In genomic region chrX:2889706-2890490, GRCh38 we compare ENCODE assay signal across 8 cellular contexts. TPM values are rescaled to one million over a fixed set of nuclear protein-coding genes. Genes with fewer than 3 reads are reported as not detected.
DNase-seq lines count a peak whose midpoint lies in the region; ATAC-seq and TF ChIP-seq lines count a peak whose summit lies in the region.
"Not testable (repeated sequence)": the region's sequence is repeated elsewhere in the genome, so short reads cannot be mapped to it uniquely, and the experiment has no call there.

No MANE protein-coding gene starts in this region.

- H3K27me3 Mint-ChIP-seq in CD8-positive, alpha-beta memory T cell; HFFc6 (ENCODE audit: insufficient read depth); activated T-helper 17 cell treated with anti-CD3 and anti-CD28 coated beads, Interleukin-2, amount 50 U/mL, for 72 hours; effector memory CD8-positive, alpha-beta T cell; osteocyte (ENCODE audit: unreplicated experiment): not testable (repeated sequence)

- H3K4me3 ChIP-seq in CD8-positive, alpha-beta memory T cell (ENCODE audit: low read length): peak overlapping the region; percentile 32
- H3K4me3 ChIP-seq in kidney epithelial cell (ENCODE audit: low read depth, low read length) (peak overlapping the region; percentile 22), thyroid gland (replicated peaks in 1 of 3) (peak overlapping the region in 2 of 3 donors; percentile 18 to 20)

- H3K27ac Mint-ChIP-seq in CD8-positive, alpha-beta memory T cell: peak overlapping the region in 5 of 8 donors; percentile 67 to 87 (median 73)
- H3K27ac Mint-ChIP-seq in HFFc6; activated T-helper 17 cell treated with anti-CD3 and anti-CD28 coated beads, Interleukin-2, amount 50 U/mL, for 72 hours: not testable (repeated sequence)
- H3K27ac Mint-ChIP-seq in effector memory CD8-positive, alpha-beta T cell: peak overlapping the region; percentile 59 to 87
- H3K27ac Mint-ChIP-seq in osteocyte (ENCODE audit: unreplicated experiment): peak overlapping the region; percentile 64

- not testable (repeated sequence) for H3K9me3 ChIP-seq in CD8-positive, alpha-beta memory T cell (ENCODE audit: low read length); thyroid gland

- H3K27me3 ChIP-seq in CD8-positive, alpha-beta memory T cell (ENCODE audit: insufficient read depth, low read length, poor library complexity, severe bottlenecking); kidney epithelial cell (ENCODE audit: control insufficient read depth, insufficient read depth, low read length); thyroid gland: not testable (repeated sequence)

- not testable (repeated sequence) for ATAC-seq in activated T-helper 17 cell treated with anti-CD3 and anti-CD28 coated beads, Interleukin-2, amount 50 U/mL, for 72 hours (replicated peaks); effector memory CD8-positive, alpha-beta T cell (replicated peaks)

- intact Hi-C loops in thyroid gland (cut with DNase I): not testable (repeated sequence)

- H3K9me3 Mint-ChIP-seq in CD8-positive, alpha-beta memory T cell; HFFc6; activated T-helper 17 cell treated with anti-CD3 and anti-CD28 coated beads, Interleukin-2, amount 50 U/mL, for 72 hours; effector memory CD8-positive, alpha-beta T cell; osteocyte (ENCODE audit: unreplicated experiment): not testable (repeated sequence)

- peaks cover 11 to 20% (median 18%) of the 10 kb centered on the region in 3 donors for H3K4me1 Mint-ChIP-seq in CD8-positive, alpha-beta memory T cell
- H3K4me1 Mint-ChIP-seq in HFFc6 (ENCODE audit: low read depth): peaks cover 28% of the 10 kb centered on the region
- H3K4me1 Mint-ChIP-seq in activated T-helper 17 cell treated with anti-CD3 and anti-CD28 coated beads, Interleukin-2, amount 50 U/mL, for 72 hours; effector memory CD8-positive, alpha-beta T cell (ENCODE audit: low read depth in 2 of 2): not testable (repeated sequence)
- peaks cover 17% of the 10 kb centered on the region for H3K4me1 Mint-ChIP-seq in osteocyte (ENCODE audit: unreplicated experiment)

- H3K36me3 Mint-ChIP-seq in CD8-positive, alpha-beta memory T cell; HFFc6 (ENCODE audit: low read depth); activated T-helper 17 cell treated with anti-CD3 and anti-CD28 coated beads, Interleukin-2, amount 50 U/mL, for 72 hours (ENCODE audit: low read depth); effector memory CD8-positive, alpha-beta T cell (ENCODE audit: insufficient read depth); osteocyte (ENCODE audit: unreplicated experiment): not testable (repeated sequence)

- peak overlapping the region; percentile 72 for H3K27ac ChIP-seq in CD8-positive, alpha-beta memory T cell (ENCODE audit: low read depth, low read length)
- H3K27ac ChIP-seq in thyroid gland: peak overlapping the region in 1 of 3 donors; percentile 31

- not testable (repeated sequence) for H3K4me1 ChIP-seq in CD8-positive, alpha-beta memory T cell (ENCODE audit: insufficient read depth, low read length); thyroid gland

- CTCF ChIA-PET in CD8-positive, alpha-beta memory T cell (lab: Charles Lee): not testable (repeated sequence)

- TF ChIP-seq CTCF in HFFc6 (IDR thresholded peaks at IDR 0.05) (peak; percentile 45; the same call in 1 of the 2 replicates), kidney epithelial cell (IDR thresholded peaks at IDR 0.05; ENCODE audit: insufficient read depth, low read length, poor library complexity, severe bottlenecking) (peak; percentile 38), osteocyte (IDR thresholded peaks at IDR 0.05) (peak; percentile 64), thyroid gland (IDR thresholded peaks at IDR 0.05) (peak in 2 of 6 experiments; percentile 25 to 37)

- H3K36me3 ChIP-seq in CD8-positive, alpha-beta memory T cell (ENCODE audit: insufficient read depth, low read length); kidney epithelial cell (ENCODE audit: control insufficient read depth, insufficient read depth, low read length); thyroid gland: not testable (repeated sequence)

- DNase-seq in CD8-positive, alpha-beta memory T cell; HFFc6; kidney epithelial cell (ENCODE audit: low read depth); osteocyte (ENCODE audit: extremely low spot score, unreplicated experiment): not testable (repeated sequence)
- DNase-seq in OCI-M1 (lab: John Stamatoyannopoulos, UW): peak; percentile 68
- DNase-seq in effector memory CD8-positive, alpha-beta T cell: peak in 1 of 3 experiments; percentile 7
- peak; percentile 10 to 18 for DNase-seq in thyroid gland

- POLR2A ChIA-PET in CD8-positive, alpha-beta memory T cell (lab: Charles Lee): not testable (repeated sequence)

- WGBS in thyroid gland, 2 donors: 21 to 22% methylated on average over 12 to 15 of the region's 15 CpGs

- peak overlapping the region; percentile 83 to 92 (median 87) for H3K4me3 Mint-ChIP-seq in CD8-positive, alpha-beta memory T cell
- H3K4me3 Mint-ChIP-seq in HFFc6 (peak overlapping the region; percentile 92), osteocyte (ENCODE audit: unreplicated experiment) (peak overlapping the region; percentile 69)
- peak overlapping the region; percentile 71 for H3K4me3 Mint-ChIP-seq in activated T-helper 17 cell treated with anti-CD3 and anti-CD28 coated beads, Interleukin-2, amount 50 U/mL, for 72 hours
- H3K4me3 Mint-ChIP-seq in effector memory CD8-positive, alpha-beta T cell: peak overlapping the region; percentile 76 to 79

- not testable (repeated sequence) for TF ChIP-seq POLR2A in thyroid gland (IDR thresholded peaks at IDR 0.05)

RNA-seq across cellular contexts. Expression of gene ARSD, which starts 39.2 kb away (rescaled TPM):
- total RNA-seq in CD8-positive, alpha-beta memory T cell: 1 to 10 TPM; 1.6 to 2.2 TPM
- 4.0 TPM for polyA plus RNA-seq in CD8-positive, alpha-beta memory T cell
- 10 to 100 TPM in 3 of 6 experiments, 1 to 10 TPM in 3; 8.3 to 13.4 (median 10.4) TPM for total RNA-seq in HFFc6 (2021; fragmentation: NEBNext Ultra II Directional; extraction: Animal tissue kit (Norgen Biotek cat#: 25700))
- total RNA-seq in activated T-helper 17 cell treated with anti-CD3 and anti-CD28 coated beads, Interleukin-2, amount 50 U/mL, for 72 hours: 1 to 10 TPM; 1.8 to 2.5 TPM
- total RNA-seq in kidney epithelial cell: 25.8 and 30.9 TPM in 2 replicates
- 40.9 and 44.6 TPM in 2 replicates for total RNA-seq in osteocyte
- 10 to 100 TPM; 39.1 to 66.3 (median 53.0) TPM for total RNA-seq in thyroid gland
